In the genomic region with DNA sequence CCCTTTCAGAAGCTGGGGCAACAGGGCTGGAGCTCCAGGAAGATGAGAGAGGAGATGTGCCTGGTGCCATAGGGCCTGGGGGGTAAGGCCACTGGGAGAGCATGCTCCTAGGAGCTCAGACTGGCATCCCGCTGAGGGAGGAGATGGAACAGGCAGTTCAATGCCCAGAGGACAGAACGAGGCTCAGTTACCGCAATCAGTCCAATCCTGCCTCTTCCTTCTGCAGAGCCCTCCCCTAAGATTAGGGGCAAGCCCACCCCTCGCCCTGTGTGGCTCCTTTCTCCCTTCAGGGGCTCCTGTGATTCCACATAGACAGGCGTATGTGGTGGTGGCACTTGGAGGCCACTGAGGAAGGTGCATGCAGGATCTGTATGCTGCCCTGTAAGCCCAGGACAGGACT, we compare ENCODE assay signal across 20 cellular contexts. TPM values are rescaled to one million over a fixed set of nuclear protein-coding genes. Genes with fewer than 3 reads are reported as not detected.
DNase-seq lines count a peak whose midpoint lies in the region; ATAC-seq and TF ChIP-seq lines count a peak whose summit lies in the region.
"Had no signal": no experiment of that assay in that cellular context is flagged by ENCODE, and none has a peak within 500 bp of the region (broad histone marks: within the 10 kb centered on the region; RNA-seq: fewer than 3 reads in every experiment).

No MANE protein-coding gene starts in this region.

- H3K4me1 Mint-ChIP-seq in CD4-positive, alpha-beta T cell (ENCODE audit: low read depth) = peaks cover 7% of the 10 kb centered on the region
- H3K4me1 Mint-ChIP-seq in activated T-helper 2 cell treated with anti-CD3 and anti-CD28 coated beads, Interferon-gamma antibody, Interleukin-2, Interleukin-4, amounts not matched to agents 10 μg/mL and 5 μg/mL and 100 μg/mL, durations not matched to agents 14 hours and 24 hours and 36 hours (ENCODE audit: low read depth) = peaks cover 20% of the 10 kb centered on the region

- no peak for TF ChIP-seq CTCF in CD4-positive, alpha-beta T cell (IDR thresholded peaks at IDR 0.05)
- no peak for TF ChIP-seq CTCF in Loucy (conservative IDR thresholded peaks at IDR 0.05; ENCODE audit: low read length)
- TF ChIP-seq CTCF in sigmoid colon (IDR thresholded peaks at IDR 0.05) = no peak

- no peak for DNase-seq in CD4-positive, alpha-beta T cell
- peak; percentile 17 for DNase-seq in sigmoid colon
- no peak for DNase-seq in stimulated activated naive CD4-positive, alpha-beta T cell treated with Interleukin-2 at 50 U/mL for 16 hours (lab: John Stamatoyannopoulos, UW)
- DNase-seq in activated T-helper 2 cell treated with anti-CD3 and anti-CD28 coated beads, Interferon-gamma antibody, Interleukin-2, Interleukin-4, amounts not matched to agents 10 μg/mL and 5 μg/mL and 100 μg/mL, durations not matched to agents 14 hours and 24 hours and 36 hours (ENCODE audit: low spot score) = no peak
- no peak for DNase-seq in kidney tubule cell (ENCODE audit: low spot score)
- DNase-seq: ACHN; CD8-positive, alpha-beta memory T cell; COR-L47; DMS 273 treated with DMSO at 0.1 percent for 48 hours; DMS53; DND-41; EL; GOT3; H7 had no signal

- no peaks in the 10 kb centered on the region for H3K9me3 Mint-ChIP-seq in CD4-positive, alpha-beta T cell
- H3K9me3 Mint-ChIP-seq in activated T-helper 2 cell treated with anti-CD3 and anti-CD28 coated beads, Interferon-gamma antibody, Interleukin-2, Interleukin-4, amounts not matched to agents 10 μg/mL and 5 μg/mL and 100 μg/mL, durations not matched to agents 14 hours and 24 hours and 36 hours = no peaks in the 10 kb centered on the region
- H3K9me3 Mint-ChIP-seq: CD8-positive, alpha-beta memory T cell had no signal

- H3K4me3 Mint-ChIP-seq in CD4-positive, alpha-beta T cell = peak overlapping the region; percentile 11
- no peak overlapping the region for H3K4me3 Mint-ChIP-seq in activated T-helper 2 cell treated with anti-CD3 and anti-CD28 coated beads, Interferon-gamma antibody, Interleukin-2, Interleukin-4, amounts not matched to agents 10 μg/mL and 5 μg/mL and 100 μg/mL, durations not matched to agents 14 hours and 24 hours and 36 hours (ENCODE audit: low read depth)
- H3K4me3 Mint-ChIP-seq: CD14-positive monocyte had no signal

- no peak overlapping the region for H3K9ac ChIP-seq in Loucy (ENCODE audit: low read depth, low read length, poor library complexity, severe bottlenecking)

- H3K36me3 ChIP-seq in Loucy (ENCODE audit: insufficient read depth, low read length) = no peaks in the 10 kb centered on the region
- no peaks in the 10 kb centered on the region for H3K36me3 ChIP-seq in sigmoid colon

- no peaks in the 10 kb centered on the region for H3K9me3 ChIP-seq in CD4-positive, alpha-beta T cell (ENCODE audit: control insufficient read depth, low read length)
- H3K9me3 ChIP-seq in Loucy (ENCODE audit: insufficient read depth, low read depth, low read length) (no peaks in the 10 kb centered on the region), sigmoid colon (no peaks in the 10 kb centered on the region)

- intact Hi-C loops in CD4-positive, alpha-beta T cell (cut with DNase I, micrococcal nuclease) = loop anchor here (5.0 to 10.0 kb wide), 2 partner anchors 110 to 357 kb away; a partner anchor contains a TSS
- intact Hi-C loops in sigmoid colon (cut with DNase I) = loop anchor here (10.0 kb wide), 1 partner anchor 107 kb away; a partner anchor contains a TSS
- intact Hi-C loops in activated T-helper 2 cell treated with anti-CD3 and anti-CD28 coated beads, Interferon-gamma antibody, Interleukin-2, Interleukin-4, amounts not matched to agents 10 μg/mL and 5 μg/mL and 100 μg/mL, durations not matched to agents 14 hours and 24 hours and 36 hours (cut with micrococcal nuclease) = loop anchor here (10.0 kb wide), 3 partner anchors 113 to 253 kb away; no protein-coding TSS in a partner anchor

- H3K27me3 Mint-ChIP-seq in CD4-positive, alpha-beta T cell = peaks cover 5% of the 10 kb centered on the region
- H3K27me3 Mint-ChIP-seq in activated T-helper 2 cell treated with anti-CD3 and anti-CD28 coated beads, Interferon-gamma antibody, Interleukin-2, Interleukin-4, amounts not matched to agents 10 μg/mL and 5 μg/mL and 100 μg/mL, durations not matched to agents 14 hours and 24 hours and 36 hours (ENCODE audit: low read depth) = peaks cover 11% of the 10 kb centered on the region

- H4K20me1 ChIP-seq in Loucy (ENCODE audit: insufficient read depth, low read length, poor library complexity, severe bottlenecking) = no peaks in the 10 kb centered on the region

- no peaks in the 10 kb centered on the region for H3K27me3 ChIP-seq in CD4-positive, alpha-beta T cell (ENCODE audit: control insufficient read depth, insufficient read depth, low read length)
- H3K27me3 ChIP-seq in Loucy (ENCODE audit: insufficient read depth, low read length, poor library complexity, severe bottlenecking) = no peaks in the 10 kb centered on the region
- H3K27me3 ChIP-seq in sigmoid colon = no peaks in the 10 kb centered on the region

- 80 to 86% methylated on average over 5 of the region's 5 CpGs for WGBS in sigmoid colon, 2 donors

- no peaks in the 10 kb centered on the region for H3K36me3 Mint-ChIP-seq in CD4-positive, alpha-beta T cell (ENCODE audit: low read depth)
- no peaks in the 10 kb centered on the region for H3K36me3 Mint-ChIP-seq in activated T-helper 2 cell treated with anti-CD3 and anti-CD28 coated beads, Interferon-gamma antibody, Interleukin-2, Interleukin-4, amounts not matched to agents 10 μg/mL and 5 μg/mL and 100 μg/mL, durations not matched to agents 14 hours and 24 hours and 36 hours (ENCODE audit: low read depth)
- H3K36me3 Mint-ChIP-seq: CD14-positive monocyte had no signal

- H3F3A ChIP-seq in Loucy (ENCODE audit: low read depth) = no peaks in the 10 kb centered on the region

- CTCF ChIA-PET in CD4-positive, alpha-beta T cell (lab: Charles Lee) = no interaction called here

- no peak overlapping the region for H3K27ac Mint-ChIP-seq in CD4-positive, alpha-beta T cell
- no peak overlapping the region for H3K27ac Mint-ChIP-seq in activated T-helper 2 cell treated with anti-CD3 and anti-CD28 coated beads, Interferon-gamma antibody, Interleukin-2, Interleukin-4, amounts not matched to agents 10 μg/mL and 5 μg/mL and 100 μg/mL, durations not matched to agents 14 hours and 24 hours and 36 hours

- H3K79me2 ChIP-seq in Loucy (ENCODE audit: insufficient read depth, low read length) = no peaks in the 10 kb centered on the region

- H3K4me3 ChIP-seq in Loucy (ENCODE audit: low read length, poor library complexity, severe bottlenecking) = no peak overlapping the region
- no peak overlapping the region for H3K4me3 ChIP-seq in sigmoid colon
- H3K4me3 ChIP-seq: GM12878 had no signal

- TF ChIP-seq EP300 in sigmoid colon (IDR thresholded peaks at IDR 0.05) = no peak

- peak overlapping the region; percentile 24; the same call in 1 of the 2 replicates for H2AFZ ChIP-seq in Loucy (ENCODE audit: low read length)

- POLR2A ChIA-PET in CD4-positive, alpha-beta T cell (lab: Charles Lee) = no interaction called here

- no peak for TF ChIP-seq POLR2A in sigmoid colon (IDR thresholded peaks at IDR 0.05)

- no peaks in the 10 kb centered on the region for H3K9me2 ChIP-seq in Loucy (replicated peaks; ENCODE audit: low read depth, low read length)

- H3K4me2 ChIP-seq in Loucy (ENCODE audit: low read depth, low read length, poor library complexity, severe bottlenecking) = no peak overlapping the region

- H3K4me1 ChIP-seq in Loucy (ENCODE audit: insufficient read depth, low read length, poor library complexity, severe bottlenecking) (peaks cover 12% of the 10 kb centered on the region), sigmoid colon (peaks cover 0 to 15% (median 11%) of the 10 kb centered on the region in 4 donors)

- no peak overlapping the region for H3K27ac ChIP-seq in CD4-positive, alpha-beta T cell (ENCODE audit: low read depth, low read length)
- no peak overlapping the region for H3K27ac ChIP-seq in sigmoid colon

- ATAC-seq in CD4-positive, alpha-beta T cell (ENCODE audit: poor library complexity) = no peak
- ATAC-seq: GM12878 had no signal

RNA-seq across cellular contexts. Expression of a gene that starts 2.4 kb away (rescaled TPM):
- not detected for total RNA-seq in CD4-positive, alpha-beta T cell
- total RNA-seq in sigmoid colon = not detected
- polyA plus RNA-seq in sigmoid colon = under 1 TPM in 1 of 3 donors, not detected in 2; 0.04 TPM
- 0.21 and 0.75 TPM in 2 replicates for total RNA-seq in activated T-helper 2 cell treated with anti-CD3 and anti-CD28 coated beads, Interferon-gamma antibody, Interleukin-2, Interleukin-4, amounts not matched to agents 10 μg/mL and 5 μg/mL and 100 μg/mL, durations not matched to agents 14 hours and 24 hours and 36 hours
- total RNA-seq: G401, H7, HT-29 had no signal
- polyA plus RNA-seq: BJ; CD14-positive monocyte; CD8-positive, alpha-beta memory T cell had no signal

RNA-seq across cellular contexts. Expression of a gene that starts 16.1 kb away (rescaled TPM):
- not detected for total RNA-seq in CD4-positive, alpha-beta T cell
- total RNA-seq in sigmoid colon = not detected
- polyA plus RNA-seq in sigmoid colon = not detected
- not detected in 2 replicates for total RNA-seq in activated T-helper 2 cell treated with anti-CD3 and anti-CD28 coated beads, Interferon-gamma antibody, Interleukin-2, Interleukin-4, amounts not matched to agents 10 μg/mL and 5 μg/mL and 100 μg/mL, durations not matched to agents 14 hours and 24 hours and 36 hours
- total RNA-seq: CD8-positive, alpha-beta memory T cell; G401; GM12878; H7; HT-29 had no signal
- polyA plus RNA-seq: BJ; CD14-positive monocyte; CD8-positive, alpha-beta memory T cell had no signal

RNA-seq across cellular contexts. Expression of a gene that starts 56.9 kb away (rescaled TPM):
- under 1 TPM in 1 of 2 experiments, not detected in 1; 0.22 TPM for total RNA-seq in CD4-positive, alpha-beta T cell
- not detected for total RNA-seq in sigmoid colon
- 1 to 10 TPM in 2 of 3 donors, under 1 TPM in 1; 0.69 to 4.9 (median 1.2) TPM for polyA plus RNA-seq in sigmoid colon
- total RNA-seq in activated T-helper 2 cell treated with anti-CD3 and anti-CD28 coated beads, Interferon-gamma antibody, Interleukin-2, Interleukin-4, amounts not matched to agents 10 μg/mL and 5 μg/mL and 100 μg/mL, durations not matched to agents 14 hours and 24 hours and 36 hours = 0.64 and 0.94 TPM in 2 replicates
- total RNA-seq: CD8-positive, alpha-beta memory T cell; G401; H7; HT-29 had no signal
- polyA plus RNA-seq: BJ; CD8-positive, alpha-beta memory T cell had no signal
